Comparison of ENCODE assay signal across 1 cellular context in the genomic region with DNA sequence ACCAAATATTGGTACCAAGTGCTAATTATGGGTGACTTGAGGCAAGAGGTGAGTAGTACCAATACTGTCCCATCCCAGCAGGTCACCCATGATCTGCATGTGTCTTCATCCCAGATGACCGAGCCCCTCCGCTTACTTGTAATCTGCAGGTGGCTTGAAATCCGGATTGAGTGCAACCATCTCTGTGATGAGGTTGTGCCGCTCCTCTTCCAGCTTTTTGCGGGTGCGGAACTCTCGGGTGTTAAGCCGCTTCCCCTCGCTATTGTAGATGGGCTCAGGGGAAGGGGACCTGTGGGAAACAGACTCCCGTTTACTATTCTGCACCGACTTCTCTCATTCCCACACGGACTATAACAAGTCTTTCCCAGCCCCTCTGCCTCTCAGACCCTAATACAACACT.
TF ChIP-seq lines count a peak whose summit lies in the region.

No MANE protein-coding gene starts in this region.

TF ChIP-seq in GM12878, 131 proteins besides CTCF, POLR2A, EP300 and RAD21:
- TF ChIP-seq KDM1A (IDR thresholded peaks at IDR 0.05; ENCODE audit: borderline replicate concordance) (no peak), CHD2 (IDR thresholded peaks at IDR 0.05; ENCODE audit: borderline replicate concordance, low read depth, low read length) (no peak), MYB (IDR thresholded peaks at IDR 0.05; ENCODE audit: borderline replicate concordance, low read depth, low read length) (no peak), BACH1 (IDR thresholded peaks at IDR 0.05; ENCODE audit: borderline replicate concordance) (0 out of 2 replicates have a peak, but pooled peaks have one; percentile 19), CREB1 (IDR thresholded peaks at IDR 0.05; ENCODE audit: low read depth) (no peak), RCOR1 (conservative IDR thresholded peaks at IDR 0.05; ENCODE audit: low read depth, low read length) (no peak), YBX1 (IDR thresholded peaks at IDR 0.05) (no peak), POLR2AphosphoS5 (IDR thresholded peaks at IDR 0.05; ENCODE audit: low read length) (peak; percentile 53), PML (IDR thresholded peaks at IDR 0.05; ENCODE audit: low read length) (no peak), HDGF (IDR thresholded peaks at IDR 0.05) (no peak)
- TF ChIP-seq, protein P1, sequence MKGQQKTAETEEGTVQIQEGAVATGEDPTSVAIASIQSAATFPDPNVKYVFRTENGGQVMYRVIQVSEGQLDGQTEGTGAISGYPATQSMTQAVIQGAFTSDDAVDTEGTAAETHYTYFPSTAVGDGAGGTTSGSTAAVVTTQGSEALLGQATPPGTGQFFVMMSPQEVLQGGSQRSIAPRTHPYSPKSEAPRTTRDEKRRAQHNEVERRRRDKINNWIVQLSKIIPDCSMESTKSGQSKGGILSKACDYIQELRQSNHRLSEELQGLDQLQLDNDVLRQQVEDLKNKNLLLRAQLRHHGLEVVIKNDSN (IDR thresholded peaks at IDR 0.05; ENCODE audit: borderline replicate concordance, extremely low read length, insufficient read depth, low read depth, low read length): no peak
- TF ChIP-seq, protein P2, sequence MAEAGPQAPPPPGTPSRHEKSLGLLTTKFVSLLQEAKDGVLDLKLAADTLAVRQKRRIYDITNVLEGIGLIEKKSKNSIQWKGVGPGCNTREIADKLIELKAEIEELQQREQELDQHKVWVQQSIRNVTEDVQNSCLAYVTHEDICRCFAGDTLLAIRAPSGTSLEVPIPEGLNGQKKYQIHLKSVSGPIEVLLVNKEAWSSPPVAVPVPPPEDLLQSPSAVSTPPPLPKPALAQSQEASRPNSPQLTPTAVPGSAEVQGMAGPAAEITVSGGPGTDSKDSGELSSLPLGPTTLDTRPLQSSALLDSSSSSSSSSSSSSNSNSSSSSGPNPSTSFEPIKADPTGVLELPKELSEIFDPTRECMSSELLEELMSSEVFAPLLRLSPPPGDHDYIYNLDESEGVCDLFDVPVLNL (IDR thresholded peaks at IDR 0.05; ENCODE audit: low read depth, low read length): no peak
